In genomic region chr6:31738048-31738979, GRCh38 we compare ENCODE assay signal across 8 cellular contexts. TPM values are rescaled to one million over a fixed set of nuclear protein-coding genes. Genes with fewer than 3 reads are reported as not detected.
DNase-seq lines count a peak whose midpoint lies in the region; ATAC-seq and TF ChIP-seq lines count a peak whose summit lies in the region.

No MANE protein-coding gene starts in this region.

- peaks cover 44 to 46% of the 10 kb centered on the region in 2 donors for H3K4me1 ChIP-seq in mucosa of rectum (ENCODE audit: control insufficient read depth in 2 of 2, insufficient read depth in 2 of 2, low read length in 2 of 2)

- peak; percentile 16 for ATAC-seq in activated B cell treated with CpG ODN at 0.5 μM for 24 hours (ENCODE audit: low read depth)

- H3K9me3 ChIP-seq in AG04450 (ENCODE audit: control insufficient read depth, insufficient read depth, low read length), result no peaks in the 10 kb centered on the region; the same call in 1 of the 2 replicates
- no peaks in the 10 kb centered on the region for H3K9me3 ChIP-seq in mucosa of rectum (ENCODE audit: control insufficient read depth in 2 of 2, low read length in 2 of 2)

- peak overlapping the region; percentile 92 for H3K4me3 Mint-ChIP-seq in activated B cell treated with CpG ODN at 0.5 μM for 24 hours

- H3K9ac ChIP-seq in mucosa of rectum (ENCODE audit: low read depth in 1 of 2, low read length in 2 of 2), result peak overlapping the region; percentile 54 to 72

- H3K27ac Mint-ChIP-seq in activated B cell treated with CpG ODN at 0.5 μM for 24 hours, result peak overlapping the region; percentile 94

- H3K4me3 ChIP-seq in AG04450 (ENCODE audit: low read depth, low read length), result no peak overlapping the region
- H3K4me3 ChIP-seq in mucosa of rectum (ENCODE audit: low read length in 2 of 2), result peak overlapping the region; percentile 2 to 87

- peak; percentile 60 for TF ChIP-seq POLR2A in GM19099 (IDR thresholded peaks at IDR 0.05; ENCODE audit: extremely low read depth, insufficient read length, low read depth)

- H3K36me3 Mint-ChIP-seq in activated B cell treated with CpG ODN at 0.5 μM for 24 hours (ENCODE audit: low read depth), result peaks cover 39% of the 10 kb centered on the region

- POLR2A ChIA-PET in AG04450 (lab: Yijun Ruan, JAX) (interaction anchor here (0.5 to 1.4 kb wide), 4 partner anchors 76 to 113 kb away, joined by 3 to 12 read pairs (median 8); partner anchors contain the start of genes HSPA1A, HSPA1B and HSPA1L), activated B cell treated with CpG ODN at 0.5 μM for 24 hours (lab: Charles Lee) (interaction anchor here (0.6 to 7.5 kb wide), 30 partner anchors 11 to 1579 kb away, joined by 3 to 131 read pairs (median 5); partner anchors contain the start of genes ABHD16A, BAG6, DDAH2 and DXO)

- H3K36me3 ChIP-seq in mucosa of rectum (ENCODE audit: control insufficient read depth in 2 of 2, insufficient read depth in 2 of 2, low read length in 2 of 2), result peaks cover 11 to 22% of the 10 kb centered on the region in 2 donors

- no peaks in the 10 kb centered on the region for H3K9me3 Mint-ChIP-seq in activated B cell treated with CpG ODN at 0.5 μM for 24 hours

- H3K27ac ChIP-seq in AG04450 (ENCODE audit: low read depth, low read length), result peak overlapping the region; percentile 57
- H3K27ac ChIP-seq in mucosa of rectum (ENCODE audit: low read depth in 2 of 2, low read length in 2 of 2), result peak overlapping the region; percentile 96 to 97

- CTCF ChIA-PET in AG04450 (lab: Charles Lee) (interaction anchor here (0.5 to 2.3 kb wide), 10 partner anchors 8 to 92 kb away, joined by 3 to 8 read pairs (median 4); partner anchors contain the start of genes LSM2 and VARS1), activated B cell treated with CpG ODN at 0.5 μM for 24 hours (lab: Charles Lee) (interaction anchor here (1.2 to 1.5 kb wide), 8 partner anchors 9 to 124 kb away, joined by 3 to 7 read pairs (median 4); partner anchors contain the start of genes DDAH2, HSPA1A, HSPA1L and NEU1)

- TF ChIP-seq CTCF in AG04450 (IDR thresholded peaks at IDR 0.05; ENCODE audit: low read depth, low read length), result peak; percentile 41
- no peak for TF ChIP-seq CTCF in activated B cell treated with CpG ODN at 0.5 μM for 24 hours (IDR thresholded peaks at IDR 0.05)

- intact Hi-C loops in activated B cell treated with CpG ODN at 0.5 μM for 24 hours (cut with micrococcal nuclease), result loop anchor here (1.0 to 10.0 kb wide), 5 partner anchors 35 to 244 kb away; partner anchors contain the start of genes ABHD16A, MICB, PRRC2A and VARS1

- H3K27me3 ChIP-seq in AG04450 (ENCODE audit: control insufficient read depth, insufficient read depth, low read length) (no peaks in the 10 kb centered on the region), mucosa of rectum (ENCODE audit: control insufficient read depth in 2 of 2, insufficient read depth in 2 of 2, low read length in 2 of 2) (no peaks in the 10 kb centered on the region)

- DNase-seq in AG04450 (ENCODE audit: low read depth, low spot score), result peak; percentile 59
- peak; percentile 58 for DNase-seq in NCI-H2227 (lab: John Stamatoyannopoulos, UW; ENCODE audit: unreplicated experiment)
- DNase-seq in activated B cell treated with CpG ODN at 0.5 μM for 24 hours, result no peak
- DNase-seq in effector CD4-positive, alpha-beta T cell, result peak; percentile 62
- peak; percentile 82 for DNase-seq in stromal cell of bone marrow (ENCODE audit: low read depth)
- DNase-seq in SK-N-DZ (ENCODE audit: low spot score), result no peak

- peaks cover 66% of the 10 kb centered on the region for H3K4me1 Mint-ChIP-seq in activated B cell treated with CpG ODN at 0.5 μM for 24 hours

- H3K27me3 Mint-ChIP-seq in activated B cell treated with CpG ODN at 0.5 μM for 24 hours, result no peaks in the 10 kb centered on the region

RNA-seq across cellular contexts. Expression of gene MSH5, which starts 1.5 kb away (rescaled TPM):
- 6.4 and 7.2 TPM in 2 replicates for polyA plus RNA-seq in AG04450 (2011; rRNA removed)
- polyA minus RNA-seq in AG04450 (2011; rRNA and poly(A)+ RNA removed), result 9.8 and 13.9 TPM in 2 replicates
- total RNA-seq in activated B cell treated with CpG ODN at 0.5 μM for 24 hours, result 35.4 and 47.3 TPM in 2 replicates
- polyA plus RNA-seq in SK-N-DZ (2014; cell fraction: cytosol; rRNA removed), result 4.3 and 10.2 TPM in 2 replicates
- polyA plus RNA-seq in SK-N-DZ (2014; cell fraction: nucleus; rRNA removed), result 63.8 and 111 TPM in 2 replicates

RNA-seq across cellular contexts. Expression of gene CLIC1, which starts 2.0 kb away (rescaled TPM):
- polyA plus RNA-seq in AG04450 (2011; rRNA removed), result 466 and 531 TPM in 2 replicates
- 384 and 467 TPM in 2 replicates for polyA minus RNA-seq in AG04450 (2011; rRNA and poly(A)+ RNA removed)
- 374 and 397 TPM in 2 replicates for total RNA-seq in activated B cell treated with CpG ODN at 0.5 μM for 24 hours
- polyA plus RNA-seq in SK-N-DZ (2014; cell fraction: cytosol; rRNA removed), result 89.2 and 116 TPM in 2 replicates
- 57.8 and 58.9 TPM in 2 replicates for polyA plus RNA-seq in SK-N-DZ (2014; cell fraction: nucleus; rRNA removed)

RNA-seq across cellular contexts. Expression of gene DDAH2, which starts 9.2 kb away (rescaled TPM):
- 44.4 and 59.1 TPM in 2 replicates for polyA plus RNA-seq in AG04450 (2011; rRNA removed)
- 22.7 and 34.5 TPM in 2 replicates for polyA minus RNA-seq in AG04450 (2011; rRNA and poly(A)+ RNA removed)
- total RNA-seq in activated B cell treated with CpG ODN at 0.5 μM for 24 hours, result 30.7 and 32.5 TPM in 2 replicates
- 96.6 and 118 TPM in 2 replicates for polyA plus RNA-seq in SK-N-DZ (2014; cell fraction: cytosol; rRNA removed)
- 46.3 and 70.4 TPM in 2 replicates for polyA plus RNA-seq in SK-N-DZ (2014; cell fraction: nucleus; rRNA removed)

RNA-seq across cellular contexts. Expression of gene MPIG6B, which starts 15.1 kb away (rescaled TPM):
- not detected in 2 replicates for polyA plus RNA-seq in AG04450 (2011; rRNA removed)
- polyA minus RNA-seq in AG04450 (2011; rRNA and poly(A)+ RNA removed), result not detected in 2 replicates
- 0.12 TPM in 1 of 2 replicates, not detected in the other for total RNA-seq in activated B cell treated with CpG ODN at 0.5 μM for 24 hours
- not detected in 2 replicates for polyA plus RNA-seq in SK-N-DZ (2014; cell fraction: cytosol; rRNA removed)
- polyA plus RNA-seq in SK-N-DZ (2014; cell fraction: nucleus; rRNA removed), result not detected in 2 replicates

RNA-seq across cellular contexts. Expression of gene LY6G6C, which starts 16.8 kb away (rescaled TPM):
- not detected in 2 replicates for polyA plus RNA-seq in AG04450 (2011; rRNA removed)
- not detected in 2 replicates for polyA minus RNA-seq in AG04450 (2011; rRNA and poly(A)+ RNA removed)
- total RNA-seq in activated B cell treated with CpG ODN at 0.5 μM for 24 hours, result not detected in 2 replicates
- not detected in 2 replicates for polyA plus RNA-seq in SK-N-DZ (2014; cell fraction: cytosol; rRNA removed)
- polyA plus RNA-seq in SK-N-DZ (2014; cell fraction: nucleus; rRNA removed), result not detected in 2 replicates

Comparison
In these comparisons a context has a peak if more than half of its experiments do, and no peak if none do; other contexts are left out.
1. DNase-seq: peak in AG04450 (single experiment), NCI-H2227 (single experiment), effector CD4-positive, alpha-beta T cell (single experiment) and stromal cell of bone marrow (single experiment); none in activated B cell treated with CpG ODN at 0.5 μM for 24 hours (single experiment) and SK-N-DZ (single experiment).